In the genomic region with DNA sequence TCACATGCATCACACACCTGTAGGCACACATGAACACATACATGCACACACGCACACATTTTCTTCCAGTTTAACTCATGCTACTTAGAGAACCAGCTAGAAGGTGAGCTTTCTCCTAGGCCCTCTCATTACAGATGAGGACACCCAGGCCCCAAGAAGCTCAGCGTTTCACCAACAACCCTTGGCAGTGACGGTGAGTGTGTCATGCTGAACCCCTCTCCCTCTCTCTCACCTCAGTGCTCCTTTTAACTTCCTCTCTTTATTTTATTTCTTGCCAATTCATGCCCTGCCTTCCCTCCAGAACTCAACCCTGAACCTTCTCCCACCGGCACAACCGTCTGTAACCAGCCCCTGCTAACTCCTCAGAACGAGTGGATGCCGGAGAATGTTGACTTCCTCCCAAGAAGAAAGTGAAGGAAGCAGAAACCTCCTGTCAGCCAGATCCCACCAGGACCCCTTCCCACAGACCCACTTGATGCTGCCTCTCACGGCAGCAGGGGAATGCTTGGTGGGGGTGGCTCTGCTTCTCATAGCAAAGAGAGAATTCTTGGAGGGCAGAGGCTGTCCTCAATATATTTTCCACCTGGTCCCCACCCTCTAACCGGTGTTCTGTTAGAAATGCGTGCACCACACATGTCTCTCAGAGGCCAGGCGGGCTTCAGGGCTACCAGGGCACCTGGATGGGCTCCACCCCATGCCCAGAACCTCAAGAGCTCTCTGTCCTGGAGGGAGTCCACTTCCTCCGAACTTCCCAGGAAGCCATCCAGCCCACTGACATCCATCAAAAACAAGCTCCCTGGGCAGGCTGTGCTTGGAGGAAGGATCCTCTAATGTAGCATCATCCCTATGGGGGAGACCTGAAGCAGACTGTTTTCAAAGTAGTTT, we compare ENCODE assay signal across 23 cellular contexts.
A peak's percentile ranks its signal among the peaks of the same experiment; 100 is the strongest.
DNase-seq lines count a peak whose midpoint lies in the region; ATAC-seq, FAIRE-seq and TF ChIP-seq lines count a peak whose summit lies in the region.
"Had no signal": no experiment of that assay in that cellular context is flagged by ENCODE, and none has a peak within 500 bp of the region (broad histone marks: within the 10 kb centered on the region; RNA-seq: fewer than 3 reads in every experiment).

No MANE protein-coding gene starts in this region.

- H3K18ac ChIP-seq in H1 (ENCODE audit: extremely low read depth, low read length): no peak overlapping the region

- H3K36me3 Mint-ChIP-seq in activated CD8-positive, alpha-beta T cell treated with anti-CD3 and anti-CD28 coated beads, Interleukin-2, amount 10 ng/mL, durations not matched to agents 7 days and 5 days (ENCODE audit: low read depth): no peaks in the 10 kb centered on the region
- H3K36me3 Mint-ChIP-seq in activated CD8-positive, alpha-beta T cell treated with anti-CD3 and anti-CD28 coated beads for 36 hours (ENCODE audit: low read depth): no peaks in the 10 kb centered on the region
- H3K36me3 Mint-ChIP-seq in CD4-positive, CD25-positive, alpha-beta regulatory T cell: no peaks in the 10 kb centered on the region
- no peaks in the 10 kb centered on the region for H3K36me3 Mint-ChIP-seq in osteocyte (ENCODE audit: unreplicated experiment)
- H3K36me3 Mint-ChIP-seq: activated naive CD8-positive, alpha-beta T cell; neural progenitor cell; type B pancreatic cell had no signal

- no peak overlapping the region for H3K4me3 ChIP-seq in CD4-positive, CD25-positive, alpha-beta regulatory T cell (ENCODE audit: low read depth, low read length)
- H3K4me3 ChIP-seq in H1 (ENCODE audit: extremely low read depth in 1 of 4, insufficient read depth in 2 of 4, low read depth in 3 of 4, low read length in 4 of 4) (no peak overlapping the region), aorta (ENCODE audit: low read length in 2 of 2) (no peak overlapping the region)
- H3K4me3 ChIP-seq: dorsolateral prefrontal cortex, GM23248, neural progenitor cell had no signal

- H2AFZ ChIP-seq in H1 (ENCODE audit: low read length): no peak overlapping the region
- H2AFZ ChIP-seq: GM23248, neural progenitor cell had no signal

- H3K9ac ChIP-seq in H1 (replicated peaks in 1 of 4; ENCODE audit: extremely low read depth in 1 of 4, low read depth in 3 of 4, low read length in 3 of 4): no peak overlapping the region
- H3K9ac ChIP-seq: GM23248, neural progenitor cell had no signal

- no peaks in the 10 kb centered on the region for H3K9me3 ChIP-seq in CD4-positive, CD25-positive, alpha-beta regulatory T cell (ENCODE audit: control insufficient read depth in 2 of 2, low read length in 2 of 2)
- H3K9me3 ChIP-seq in H1 (ENCODE audit: insufficient read depth in 2 of 2, low read depth in 1 of 2, low read length in 1 of 2): no peaks in the 10 kb centered on the region
- no peaks in the 10 kb centered on the region for H3K9me3 ChIP-seq in aorta (ENCODE audit: control insufficient read depth, low read length)

- DNase-seq in activated CD8-positive, alpha-beta T cell treated with anti-CD3 and anti-CD28 coated beads, Interleukin-2, amount 10 ng/mL, durations not matched to agents 7 days and 5 days: no peak
- no peak for DNase-seq in activated CD8-positive, alpha-beta T cell treated with anti-CD3 and anti-CD28 coated beads for 36 hours
- no peak for DNase-seq in CD4-positive, CD25-positive, alpha-beta regulatory T cell
- no peak for DNase-seq in H1 (ENCODE audit: low read depth in 1 of 2, low spot score in 2 of 2)
- no peak for DNase-seq in osteocyte (ENCODE audit: extremely low spot score, unreplicated experiment)
- DNase-seq in iPS-NIHi7 (ENCODE audit: extremely low spot score): no peak
- DNase-seq in aorta: no peak
- DNase-seq: ACHN; activated CD4-positive, alpha-beta T cell treated with anti-CD3 and anti-CD28 coated beads, Interleukin-2, amount 50 U/mL, for 1 hour; activated T-cell treated with anti-CD3 and anti-CD28 coated beads, Interleukin-2, amount 50 U/mL, for 4 hours; dorsolateral prefrontal cortex; GM23248; mammary epithelial cell; NCI-H1694 treated with DMSO at 0.1 percent for 48 hours; NCI-H345; NK-92 treated with Interleukin-12 subunit alpha and Interleukin-12 subunit beta, amount 100 ng/mL, for 24 hours; retina; RPMI8226; stimulated activated naive CD4-positive, alpha-beta T cell had no signal

- TF ChIP-seq POLR2A in H1 (IDR thresholded peaks at IDR 0.05; ENCODE audit: control extremely low read depth in 1 of 2, low read depth in 2 of 2, low read length in 2 of 2): no peak

- no peak overlapping the region for H3K56ac ChIP-seq in H1 (replicated peaks; ENCODE audit: insufficient read length, low read depth, low read length)

- intact Hi-C loops in activated CD8-positive, alpha-beta T cell treated with anti-CD3 and anti-CD28 coated beads for 36 hours (cut with micrococcal nuclease): no loop called here
- intact Hi-C loops in aorta (cut with DNase I): loop anchor here in 1 of 2 donors (5.0 kb wide), 2 partner anchors 73 to 497 kb away; no protein-coding TSS in a partner anchor

- CTCF ChIA-PET in activated CD8-positive, alpha-beta T cell treated with anti-CD3 and anti-CD28 coated beads, Interleukin-2, amount 10 ng/mL, durations not matched to agents 7 days and 5 days (lab: Charles Lee): no interaction called here
- CTCF ChIA-PET in activated CD8-positive, alpha-beta T cell treated with anti-CD3 and anti-CD28 coated beads for 36 hours (lab: Charles Lee): no interaction called here
- CTCF ChIA-PET in H1 (lab: Charles Lee; ENCODE audit: partially characterized antibody): interaction anchor here (0.7 to 1.1 kb wide), 2 partner anchors 16 to 89 kb away, joined by 3 read pairs; no protein-coding TSS in a partner anchor

- H3K4me3 Mint-ChIP-seq in activated CD8-positive, alpha-beta T cell treated with anti-CD3 and anti-CD28 coated beads, Interleukin-2, amount 10 ng/mL, durations not matched to agents 7 days and 5 days: no peak overlapping the region
- H3K4me3 Mint-ChIP-seq in activated CD8-positive, alpha-beta T cell treated with anti-CD3 and anti-CD28 coated beads for 36 hours: no peak overlapping the region
- H3K4me3 Mint-ChIP-seq in CD4-positive, CD25-positive, alpha-beta regulatory T cell: peak overlapping the region in 1 of 4 donors; percentile 23
- H3K4me3 Mint-ChIP-seq in osteocyte (ENCODE audit: unreplicated experiment): no peak overlapping the region
- H3K4me3 Mint-ChIP-seq: activated naive CD8-positive, alpha-beta T cell; activated T-cell treated with anti-CD3 and anti-CD28 coated beads, Interleukin-2, amount 50 U/mL, for 4 hours; neural progenitor cell; type B pancreatic cell had no signal

- no peaks in the 10 kb centered on the region for H3K27me3 ChIP-seq in CD4-positive, CD25-positive, alpha-beta regulatory T cell (ENCODE audit: control insufficient read depth, insufficient read depth, low read length)
- no peaks in the 10 kb centered on the region for H3K27me3 ChIP-seq in H1 (replicated peaks in 1 of 4; ENCODE audit: control insufficient read depth in 3 of 4, extremely low read depth in 1 of 4, insufficient read depth in 3 of 4, low read length in 3 of 4)
- no peaks in the 10 kb centered on the region for H3K27me3 ChIP-seq in aorta (ENCODE audit: control insufficient read depth in 1 of 2, insufficient read depth in 2 of 2, low read length in 1 of 2)
- H3K27me3 ChIP-seq: dorsolateral prefrontal cortex, neural progenitor cell had no signal

- POLR2A ChIA-PET in activated CD8-positive, alpha-beta T cell treated with anti-CD3 and anti-CD28 coated beads, Interleukin-2, amount 10 ng/mL, durations not matched to agents 7 days and 5 days (lab: Charles Lee): interaction anchor here (0.7 kb wide), 1 partner anchor 68 kb away, joined by 3 read pairs; no protein-coding TSS in a partner anchor
- POLR2A ChIA-PET in activated CD8-positive, alpha-beta T cell treated with anti-CD3 and anti-CD28 coated beads for 36 hours (lab: Charles Lee): interaction anchor here (1.0 to 1.2 kb wide), 3 partner anchors 11 to 17 kb away, joined by 3 to 4 read pairs (median 3); no protein-coding TSS in a partner anchor
- POLR2A ChIA-PET in H1 (lab: Charles Lee; ENCODE audit: partially characterized antibody): no interaction called here

- H3K27ac Mint-ChIP-seq in activated CD8-positive, alpha-beta T cell treated with anti-CD3 and anti-CD28 coated beads, Interleukin-2, amount 10 ng/mL, durations not matched to agents 7 days and 5 days: peak overlapping the region; percentile 22
- H3K27ac Mint-ChIP-seq in activated CD8-positive, alpha-beta T cell treated with anti-CD3 and anti-CD28 coated beads for 36 hours: no peak overlapping the region
- H3K27ac Mint-ChIP-seq in CD4-positive, CD25-positive, alpha-beta regulatory T cell: peak overlapping the region in 2 of 3 donors; percentile 67 to 68
- H3K27ac Mint-ChIP-seq in osteocyte (ENCODE audit: unreplicated experiment): peak overlapping the region; percentile 66
- H3K27ac Mint-ChIP-seq: activated naive CD8-positive, alpha-beta T cell had no signal

- peak overlapping the region; percentile 9; the same call in 1 of the 2 replicates for H2BK12ac ChIP-seq in H1 (ENCODE audit: low read depth, low read length)

- no peak for TF ChIP-seq CTCF in activated CD8-positive, alpha-beta T cell treated with anti-CD3 and anti-CD28 coated beads for 36 hours (IDR thresholded peaks at IDR 0.05)
- TF ChIP-seq CTCF in H1 (IDR thresholded peaks at IDR 0.05; ENCODE audit: control extremely low read depth in 1 of 3, insufficient read depth in 1 of 3, low read depth in 1 of 3, low read length in 3 of 3) (no peak), osteocyte (IDR thresholded peaks at IDR 0.05) (no peak)

- H2BK20ac ChIP-seq in H1 (ENCODE audit: low read length): no peak overlapping the region; the same call in 1 of the 2 replicates

- H2BK15ac ChIP-seq in H1 (ENCODE audit: low read length): no peak overlapping the region

- H3K79me1 ChIP-seq in H1 (ENCODE audit: low read depth, low read length): no peaks in the 10 kb centered on the region

- H4K5ac ChIP-seq in H1 (ENCODE audit: insufficient read length, low read depth, low read length): no peak overlapping the region

- H4K91ac ChIP-seq in H1 (replicated peaks; ENCODE audit: insufficient read length, low read length): no peak overlapping the region

- no peak for TF ChIP-seq RAD21 in H1 (IDR thresholded peaks at IDR 0.05 in 1 of 2, conservative IDR thresholded peaks at IDR 0.05 in 1 of 2; ENCODE audit: low read depth in 2 of 2, low read length in 2 of 2)

- 85% methylated on average over 12 of the region's 12 CpGs; no CpG with 5 or more reads in 1 of the 2 experiments for WGBS in H1 (ENCODE audit: extremely low coverage in 1 of 2, insufficient coverage in 1 of 2, insufficient read length in 1 of 2, insufficient replicate concordance in 2 of 2, low coverage in 1 of 2, low lambda C conversion rate in 2 of 2, missing lambda C conversion rate in 1 of 2), 2 experiments
- WGBS in aorta, 2 donors: 70 to 73% methylated on average over 12 of the region's 12 CpGs

- no peak overlapping the region for H3K27ac ChIP-seq in CD4-positive, CD25-positive, alpha-beta regulatory T cell (ENCODE audit: insufficient read depth, low read length, poor library complexity, severe bottlenecking)
- H3K27ac ChIP-seq in H1 (ENCODE audit: low read depth, low read length) (no peak overlapping the region), aorta (ENCODE audit: low read depth in 1 of 2, low read length in 2 of 2) (peak overlapping the region in 1 of 2 donors; percentile 9)
- H3K27ac ChIP-seq: GM23248, neural progenitor cell had no signal

- H3K9me3 Mint-ChIP-seq in activated CD8-positive, alpha-beta T cell treated with anti-CD3 and anti-CD28 coated beads, Interleukin-2, amount 10 ng/mL, durations not matched to agents 7 days and 5 days (ENCODE audit: insufficient read depth): no peaks in the 10 kb centered on the region
- no peaks in the 10 kb centered on the region for H3K9me3 Mint-ChIP-seq in activated CD8-positive, alpha-beta T cell treated with anti-CD3 and anti-CD28 coated beads for 36 hours
- H3K9me3 Mint-ChIP-seq in CD4-positive, CD25-positive, alpha-beta regulatory T cell: no peaks in the 10 kb centered on the region
- no peaks in the 10 kb centered on the region for H3K9me3 Mint-ChIP-seq in osteocyte (ENCODE audit: unreplicated experiment)
- H3K9me3 Mint-ChIP-seq: activated T-cell treated with anti-CD3 and anti-CD28 coated beads, Interleukin-2, amount 50 U/mL, for 4 hours; neural progenitor cell; type B pancreatic cell had no signal

- H3K14ac ChIP-seq in H1 (ENCODE audit: insufficient read length): no peak overlapping the region

- peaks cover 19% of the 10 kb centered on the region for H3K4me1 Mint-ChIP-seq in activated CD8-positive, alpha-beta T cell treated with anti-CD3 and anti-CD28 coated beads, Interleukin-2, amount 10 ng/mL, durations not matched to agents 7 days and 5 days (ENCODE audit: low read depth)
- peaks cover 30% of the 10 kb centered on the region for H3K4me1 Mint-ChIP-seq in activated CD8-positive, alpha-beta T cell treated with anti-CD3 and anti-CD28 coated beads for 36 hours (ENCODE audit: low read depth)
- peaks cover 0 to 14% (median 5%) of the 10 kb centered on the region in 4 donors for H3K4me1 Mint-ChIP-seq in CD4-positive, CD25-positive, alpha-beta regulatory T cell
- H3K4me1 Mint-ChIP-seq in osteocyte (ENCODE audit: unreplicated experiment): peaks cover 39% of the 10 kb centered on the region

- no peak overlapping the region for H3K23ac ChIP-seq in H1 (ENCODE audit: insufficient read length)

- H4K20me1 ChIP-seq in H1 (replicated peaks in 1 of 2; ENCODE audit: control insufficient read depth in 1 of 2, insufficient read depth in 2 of 2, low read length in 2 of 2): no peaks in the 10 kb centered on the region

- H3K4me2 ChIP-seq in H1 (ENCODE audit: insufficient read depth in 1 of 2, low read depth in 2 of 2, low read length in 2 of 2): no peak overlapping the region
- H3K4me2 ChIP-seq: neural progenitor cell had no signal

- H3K27me3 Mint-ChIP-seq in activated CD8-positive, alpha-beta T cell treated with anti-CD3 and anti-CD28 coated beads, Interleukin-2, amount 10 ng/mL, durations not matched to agents 7 days and 5 days (ENCODE audit: low read depth): no peaks in the 10 kb centered on the region
- no peaks in the 10 kb centered on the region for H3K27me3 Mint-ChIP-seq in activated CD8-positive, alpha-beta T cell treated with anti-CD3 and anti-CD28 coated beads for 36 hours
- H3K27me3 Mint-ChIP-seq in CD4-positive, CD25-positive, alpha-beta regulatory T cell: no peaks in the 10 kb centered on the region
- H3K27me3 Mint-ChIP-seq in osteocyte (ENCODE audit: unreplicated experiment): no peaks in the 10 kb centered on the region
- H3K27me3 Mint-ChIP-seq: activated naive CD8-positive, alpha-beta T cell; type B pancreatic cell had no signal

- H3K23me2 ChIP-seq in H1 (ENCODE audit: low read depth, low read length): no peaks in the 10 kb centered on the region

- H3K4me1 ChIP-seq in CD4-positive, CD25-positive, alpha-beta regulatory T cell (ENCODE audit: control insufficient read depth, insufficient read depth, low read length, poor library complexity, severe bottlenecking): no peaks in the 10 kb centered on the region
- H3K4me1 ChIP-seq in H1 (replicated peaks in 1 of 4; ENCODE audit: control insufficient read depth in 3 of 4, insufficient read depth in 4 of 4, low read length in 3 of 4) (no peaks in the 10 kb centered on the region; a peak in 1 of 7 replicates), aorta (ENCODE audit: control insufficient read depth in 1 of 2, insufficient read depth in 2 of 2, low read length in 2 of 2) (peaks cover 0 to 3% of the 10 kb centered on the region in 2 donors)
- H3K4me1 ChIP-seq: neural progenitor cell had no signal

- no peak overlapping the region for H2AK5ac ChIP-seq in H1 (ENCODE audit: low read depth, low read length)

- FAIRE-seq in H1 (lab: Jason Lieb, UNC): no peak

- H2BK5ac ChIP-seq in H1 (ENCODE audit: low read depth, low read length): no peak overlapping the region

- no peaks in the 10 kb centered on the region for H3K36me3 ChIP-seq in CD4-positive, CD25-positive, alpha-beta regulatory T cell (ENCODE audit: control insufficient read depth, insufficient read depth, low read length)
- H3K36me3 ChIP-seq in H1 (ENCODE audit: control insufficient read depth in 2 of 4, insufficient read depth in 4 of 4, low read length in 3 of 4) (no peaks in the 10 kb centered on the region), aorta (ENCODE audit: control insufficient read depth in 1 of 2, insufficient read depth in 2 of 2, low read length in 1 of 2) (no peaks in the 10 kb centered on the region)
- H3K36me3 ChIP-seq: neural progenitor cell had no signal

- TF ChIP-seq EP300 in H1 (IDR thresholded peaks at IDR 0.05; ENCODE audit: borderline replicate concordance in 1 of 2, low read depth in 2 of 2, low read length in 2 of 2): no peak

- no peaks in the 10 kb centered on the region for H3K79me2 ChIP-seq in H1 (ENCODE audit: control insufficient read depth in 1 of 2, insufficient read depth in 2 of 2, low read length in 2 of 2)

- ATAC-seq in activated CD8-positive, alpha-beta T cell treated with anti-CD3 and anti-CD28 coated beads, Interleukin-2, amount 10 ng/mL, durations not matched to agents 7 days and 5 days: no peak
- no peak for ATAC-seq in activated CD8-positive, alpha-beta T cell treated with anti-CD3 and anti-CD28 coated beads for 36 hours
- ATAC-seq in CD4-positive, CD25-positive, alpha-beta regulatory T cell (ENCODE audit: low read depth in 2 of 2): no peak
- ATAC-seq in HG03025 (IDR thresholded peaks at IDR 0.05; ENCODE audit: low FRiP score, unreplicated experiment) (no peak), aorta (ENCODE audit: low FRiP score) (no peak)
- ATAC-seq: activated T-cell treated with anti-CD3 and anti-CD28 coated beads, Interleukin-2, amount 50 U/mL, for 4 hours had no signal

- no peak overlapping the region for H2BK120ac ChIP-seq in H1 (replicated peaks; ENCODE audit: low read depth, low read length)

- H4K8ac ChIP-seq in H1 (ENCODE audit: extremely low read depth, insufficient read depth, low read length): no peak overlapping the region

- no peak overlapping the region for H3K4ac ChIP-seq in H1 (replicated peaks; ENCODE audit: insufficient read length, low read depth, low read length)
